Comparison of ENCODE assay signal across 9 cellular contexts in the genomic region with DNA sequence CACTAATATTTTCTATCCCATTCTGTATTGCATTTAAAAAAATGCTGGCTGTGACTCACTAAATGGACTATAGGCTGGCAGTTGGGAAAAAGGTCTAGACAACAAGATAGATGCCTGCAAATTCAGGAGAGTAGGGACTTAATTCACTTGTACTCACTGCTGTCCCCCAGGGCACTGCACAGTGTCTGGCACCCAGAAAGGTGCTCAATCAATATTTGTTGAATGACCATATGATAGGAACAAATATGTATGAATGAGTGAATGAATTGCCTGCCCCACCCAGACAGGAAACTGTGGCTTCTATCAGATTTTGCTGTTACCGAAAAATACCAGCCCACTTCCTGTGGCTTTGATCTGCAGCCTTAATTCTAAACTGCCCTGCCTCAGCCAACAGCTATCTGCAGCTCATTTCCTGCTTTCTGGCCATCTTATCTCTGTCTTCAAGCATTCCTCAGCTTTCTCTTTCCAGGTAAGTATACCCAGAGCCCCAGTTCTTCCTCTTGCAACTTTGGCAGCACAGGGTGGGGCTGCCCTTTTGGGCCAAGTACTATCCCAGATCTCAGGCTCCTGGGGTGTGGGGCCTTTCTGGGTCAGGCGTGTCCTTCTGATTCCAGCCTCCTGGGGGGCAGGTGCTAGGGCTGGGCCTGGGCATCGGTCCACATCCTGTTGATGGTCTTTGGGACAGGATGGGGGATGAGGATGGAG. TPM values are rescaled to one million over a fixed set of nuclear protein-coding genes. Genes with fewer than 3 reads are reported as not detected.
A peak's percentile ranks its signal among the peaks of the same experiment; 100 is the strongest.
DNase-seq lines count a peak whose midpoint lies in the region; ATAC-seq and FAIRE-seq lines count a peak whose summit lies in the region.
"Had no signal": no experiment of that assay in that cellular context is flagged by ENCODE, and none has a peak within 500 bp of the region (broad histone marks: within the 10 kb centered on the region; RNA-seq: fewer than 3 reads in every experiment).

No MANE protein-coding gene starts in this region.

- FAIRE-seq in frontal cortex (lab: Jason Lieb, UNC), result no peak

- peak overlapping the region; percentile 5 to 39 for H3K4me3 ChIP-seq in mucosa of rectum (ENCODE audit: low read length in 2 of 2)

- DNase-seq in A172 (ENCODE audit: low spot score), result peak; percentile 97
- DNase-seq in OCI-M1 (lab: John Stamatoyannopoulos, UW), result peak; percentile 92
- DNase-seq in activated T-helper 1 cell treated with anti-CD3 and anti-CD28 coated beads, Interleukin-2, amount 50 U/mL, for 16 hours (ENCODE audit: low read depth in 1 of 2, low spot score in 1 of 2), result peak; percentile 21 to 40
- DNase-seq in frontal cortex (ENCODE audit: low spot score in 2 of 2), result no peak
- no peak for DNase-seq in NCI-H1092 (lab: John Stamatoyannopoulos, UW)
- DNase-seq in ureter (ENCODE audit: low spot score), result no peak

- no peaks in the 10 kb centered on the region for H3K36me3 ChIP-seq in mucosa of rectum (ENCODE audit: control insufficient read depth in 2 of 2, insufficient read depth in 2 of 2, low read length in 2 of 2)

- peak; percentile 61 for ATAC-seq in GM21723 (IDR thresholded peaks at IDR 0.05; ENCODE audit: unreplicated experiment)

- peaks cover 0 to 3% of the 10 kb centered on the region in 2 donors for H3K27me3 ChIP-seq in mucosa of rectum (ENCODE audit: control insufficient read depth in 2 of 2, insufficient read depth in 2 of 2, low read length in 2 of 2)

- no peaks in the 10 kb centered on the region for H3K9me3 ChIP-seq in mucosa of rectum (ENCODE audit: control insufficient read depth in 2 of 2, low read length in 2 of 2)

- no peak overlapping the region for H3K9ac ChIP-seq in mucosa of rectum (ENCODE audit: low read depth in 1 of 2, low read length in 2 of 2)

- peaks cover 13 to 24% of the 10 kb centered on the region in 2 donors for H3K4me1 ChIP-seq in mucosa of rectum (ENCODE audit: control insufficient read depth in 2 of 2, insufficient read depth in 2 of 2, low read length in 2 of 2)

- H3K27ac ChIP-seq in mucosa of rectum (ENCODE audit: low read depth in 2 of 2, low read length in 2 of 2), result peak overlapping the region; percentile 29 to 31
- H3K27ac ChIP-seq: C4-2B had no signal

RNA-seq across cellular contexts. Expression of a gene that starts 15.3 kb away (rescaled TPM):
- total RNA-seq in A172 (2014; rRNA removed; shearing (Covaris generic)), result 0.02 and 0.14 TPM in 2 replicates
- not detected for total RNA-seq in frontal cortex
- 53.1 TPM for total RNA-seq in ureter

RNA-seq across cellular contexts. Expression of a gene that starts 48.5 kb away (rescaled TPM):
- not detected in 2 replicates for total RNA-seq in A172 (2014; rRNA removed; shearing (Covaris generic))
- not detected for total RNA-seq in frontal cortex
- total RNA-seq in ureter, result 0.57 TPM

Comparison
In these comparisons a context has a peak if more than half of its experiments do, and no peak if none do; other contexts are left out.
1. DNase-seq: peak in A172 (single experiment), OCI-M1 (single experiment) and activated T-helper 1 cell treated with anti-CD3 and anti-CD28 coated beads, Interleukin-2, amount 50 U/mL, for 16 hours (2 of 2); none in frontal cortex (0 of 2), NCI-H1092 (single experiment) and ureter (single experiment).
2. RNA of a gene that starts 15.3 kb away (total RNA-seq): 53.1 TPM in ureter (single experiment); 0.02 to 0.14 TPM in A172 and not detected in frontal cortex (single experiment); every median in the first group is over 10 times any median in the second.